ENCODE assay signal across 7 cellular contexts in genomic region chr19:37551123-37551993, GRCh38. TPM values are rescaled to one million over a fixed set of nuclear protein-coding genes. Genes with fewer than 3 reads are reported as not detected.
A peak's percentile ranks its signal among the peaks of the same experiment; 100 is the strongest.
DNase-seq lines count a peak whose midpoint lies in the region; ATAC-seq and TF ChIP-seq lines count a peak whose summit lies in the region.

No MANE protein-coding gene starts in this region.

- peak overlapping the region; percentile 93 for H3K4me3 Mint-ChIP-seq in T-helper 1 cell treated with Interleukin-12 subunit alpha and Interleukin-12 subunit beta and Interleukin-4 antibody, amounts not matched to agents 30 μg/mL and 1 μg/mL, for 36 hours
- H3K4me3 Mint-ChIP-seq in central memory CD8-positive, alpha-beta T cell, result peak overlapping the region; percentile 82
- H3K4me3 Mint-ChIP-seq in chondrocyte (ENCODE audit: unreplicated experiment), result no peak overlapping the region

- no peaks in the 10 kb centered on the region for H3K4me1 ChIP-seq in mucosa of descending colon (ENCODE audit: low read depth)
- H3K4me1 ChIP-seq in thoracic aorta (ENCODE audit: control insufficient read depth in 1 of 2, low read depth in 2 of 2), result no peaks in the 10 kb centered on the region

- no peaks in the 10 kb centered on the region for H3K27me3 ChIP-seq in thoracic aorta (replicated peaks; ENCODE audit: insufficient read depth)

- TF ChIP-seq POLR2A in GM19193 (IDR thresholded peaks at IDR 0.05; ENCODE audit: extremely low read depth, insufficient read depth, insufficient read length), result peak; percentile 33

- no peaks in the 10 kb centered on the region for H3K27me3 Mint-ChIP-seq in T-helper 1 cell treated with Interleukin-12 subunit alpha and Interleukin-12 subunit beta and Interleukin-4 antibody, amounts not matched to agents 30 μg/mL and 1 μg/mL, for 36 hours (ENCODE audit: low read depth)
- H3K27me3 Mint-ChIP-seq in central memory CD8-positive, alpha-beta T cell, result no peaks in the 10 kb centered on the region
- no peaks in the 10 kb centered on the region for H3K27me3 Mint-ChIP-seq in chondrocyte (ENCODE audit: low read depth)

- intact Hi-C loops in mucosa of descending colon (cut with DNase I, micrococcal nuclease), result no loop called here

- H3K4me3 ChIP-seq in mucosa of descending colon (peak overlapping the region; percentile 35), thoracic aorta (peak overlapping the region; percentile 49)

- peak in 1 of 2 donors; percentile 43 for DNase-seq in central memory CD8-positive, alpha-beta T cell (ENCODE audit: low spot score in 2 of 2)
- peak; percentile 55 to 81 (median 60) for DNase-seq in mucosa of descending colon
- DNase-seq in thoracic aorta (ENCODE audit: low spot score), result no peak
- DNase-seq in chondrocyte (ENCODE audit: low spot score), result no peak
- no peak for DNase-seq in NCI-H128 (lab: John Stamatoyannopoulos, UW; ENCODE audit: unreplicated experiment)

- peaks cover 99% of the 10 kb centered on the region for H3K9me3 ChIP-seq in mucosa of descending colon
- peaks cover 60% of the 10 kb centered on the region for H3K9me3 ChIP-seq in thoracic aorta

- H3K27ac ChIP-seq in thoracic aorta, result no peak overlapping the region

- H3K36me3 ChIP-seq in mucosa of descending colon (ENCODE audit: low read depth) (no peaks in the 10 kb centered on the region), thoracic aorta (no peaks in the 10 kb centered on the region)

- peaks cover 11% of the 10 kb centered on the region for H3K36me3 Mint-ChIP-seq in T-helper 1 cell treated with Interleukin-12 subunit alpha and Interleukin-12 subunit beta and Interleukin-4 antibody, amounts not matched to agents 30 μg/mL and 1 μg/mL, for 36 hours (ENCODE audit: low read depth)
- H3K36me3 Mint-ChIP-seq in central memory CD8-positive, alpha-beta T cell (ENCODE audit: insufficient read depth), result peaks cover 10% of the 10 kb centered on the region
- H3K36me3 Mint-ChIP-seq in chondrocyte (ENCODE audit: low read depth), result peaks cover 38% of the 10 kb centered on the region

- peaks cover 64% of the 10 kb centered on the region for H3K9me3 Mint-ChIP-seq in T-helper 1 cell treated with Interleukin-12 subunit alpha and Interleukin-12 subunit beta and Interleukin-4 antibody, amounts not matched to agents 30 μg/mL and 1 μg/mL, for 36 hours
- peaks cover 33% of the 10 kb centered on the region for H3K9me3 Mint-ChIP-seq in central memory CD8-positive, alpha-beta T cell
- H3K9me3 Mint-ChIP-seq in chondrocyte (ENCODE audit: low read depth), result peaks cover 66% of the 10 kb centered on the region

- peak overlapping the region; percentile 88 for H3K27ac Mint-ChIP-seq in T-helper 1 cell treated with Interleukin-12 subunit alpha and Interleukin-12 subunit beta and Interleukin-4 antibody, amounts not matched to agents 30 μg/mL and 1 μg/mL, for 36 hours
- peak overlapping the region; percentile 88 for H3K27ac Mint-ChIP-seq in central memory CD8-positive, alpha-beta T cell (ENCODE audit: low read depth)
- H3K27ac Mint-ChIP-seq in chondrocyte (ENCODE audit: unreplicated experiment), result no peak overlapping the region

- peak; percentile 70 for ATAC-seq in central memory CD8-positive, alpha-beta T cell (replicated peaks; ENCODE audit: extremely low read depth, poor library complexity, severe bottlenecking)
- peak; percentile 77 for ATAC-seq in mucosa of descending colon
- ATAC-seq in thoracic aorta (ENCODE audit: insufficient number of reproducible peaks, low FRiP score, low read depth), result no peak

- peaks cover 4% of the 10 kb centered on the region for H3K4me1 Mint-ChIP-seq in T-helper 1 cell treated with Interleukin-12 subunit alpha and Interleukin-12 subunit beta and Interleukin-4 antibody, amounts not matched to agents 30 μg/mL and 1 μg/mL, for 36 hours (ENCODE audit: low read depth)
- H3K4me1 Mint-ChIP-seq in central memory CD8-positive, alpha-beta T cell, result peaks cover 12% of the 10 kb centered on the region
- H3K4me1 Mint-ChIP-seq in chondrocyte (ENCODE audit: low read depth), result no peaks in the 10 kb centered on the region

- TF ChIP-seq CTCF in mucosa of descending colon (IDR thresholded peaks at IDR 0.05) (no peak), thoracic aorta (IDR thresholded peaks at IDR 0.05) (no peak), chondrocyte (IDR thresholded peaks at IDR 0.05) (no peak)

RNA-seq across cellular contexts. Expression of gene ZNF571, which starts 43.2 kb away (rescaled TPM):
- total RNA-seq in mucosa of descending colon (1 to 10 TPM; 1.5 to 6.0 (median 1.7) TPM), thoracic aorta (1 to 10 TPM; 3.0 to 7.0 TPM), chondrocyte (4.9 to 5.7 TPM (median 5.2 TPM) in 3 replicates)

RNA-seq across cellular contexts. Expression of gene ZNF540, which starts 43.3 kb away (rescaled TPM):
- total RNA-seq in mucosa of descending colon (1 to 10 TPM; 1.3 to 8.4 (median 1.5) TPM), thoracic aorta (10 to 100 TPM in 1 of 2 donors, 1 to 10 TPM in 1; 4.5 to 18.3 TPM), chondrocyte (1.3 to 3.2 TPM (median 1.4 TPM) in 3 replicates)

RNA-seq across cellular contexts. Expression of gene ZNF793, which starts 44.6 kb away (rescaled TPM):
- total RNA-seq in mucosa of descending colon (1 to 10 TPM; 3.8 to 6.6 (median 6.0) TPM), thoracic aorta (10 to 100 TPM; 11.8 to 12.1 TPM), chondrocyte (7.9 to 14.3 TPM (median 8.5 TPM) in 3 replicates)

Comparison
In these comparisons a context has a peak if more than half of its experiments do, and no peak if none do; other contexts are left out.
1. DNase-seq: peak in mucosa of descending colon (3 of 3); none in thoracic aorta (single experiment), chondrocyte (single experiment) and NCI-H128 (single experiment).